Comparison of ENCODE assay signal across 14 cellular contexts in genomic region chr14:54778618-54779017, GRCh38.
A peak's percentile ranks its signal among the peaks of the same experiment; 100 is the strongest.
DNase-seq lines count a peak whose midpoint lies in the region; ATAC-seq and TF ChIP-seq lines count a peak whose summit lies in the region.
"Had no signal": no experiment of that assay in that cellular context is flagged by ENCODE, and none has a peak within 500 bp of the region (broad histone marks: within the 10 kb centered on the region; RNA-seq: fewer than 3 reads in every experiment).

No MANE protein-coding gene starts in this region.

- H3K14ac ChIP-seq in H9 (ENCODE audit: insufficient read depth, low read length) = no peak overlapping the region

- intact Hi-C loops in Right ventricle myocardium superior (cut with DNase I) (no loop called here), right lobe of liver (cut with DNase I) (loop anchor here (5.0 to 10.0 kb wide), 2 partner anchors 211 to 214 kb away; partner anchors contain the start of gene SAMD4A (in 2 of the 2))

- no peak overlapping the region for H3K9ac ChIP-seq in H9 (ENCODE audit: extremely low read depth, insufficient read length, low read length)

- H3K23me2 ChIP-seq in H9 (ENCODE audit: insufficient read length, low read depth, low read length, poor library complexity, severe bottlenecking) = no peaks in the 10 kb centered on the region

- no peak overlapping the region for H2BK5ac ChIP-seq in H9 (ENCODE audit: insufficient read length, low read length)

- H2BK12ac ChIP-seq in H9 (ENCODE audit: insufficient read length, low read depth, low read length) = no peak overlapping the region

- no peak overlapping the region for H2BK15ac ChIP-seq in H9 (ENCODE audit: low read depth, low read length)

- no peaks in the 10 kb centered on the region for H3K27me3 ChIP-seq in H9 (ENCODE audit: insufficient read depth, low read length)
- H3K27me3 ChIP-seq in right lobe of liver = no peaks in the 10 kb centered on the region

- no peak overlapping the region for H2BK20ac ChIP-seq in H9 (ENCODE audit: low read depth, low read length, poor library complexity, severe bottlenecking)

- H3K18ac ChIP-seq in H9 (ENCODE audit: insufficient read length, low read depth, low read length) = no peak overlapping the region

- H3K27me3 Mint-ChIP-seq in H9 (ENCODE audit: low read depth) = no peaks in the 10 kb centered on the region; the same call in 1 of the 2 replicates

- 0 out of 7 replicates have a peak, but pooled peaks cover 0 to 2% (median 0%) of the 10 kb centered on the region in 3 experiments for H3K36me3 Mint-ChIP-seq in H9 (ENCODE audit: insufficient read depth in 1 of 3, low read depth in 3 of 3)
- H3K36me3 Mint-ChIP-seq: CD8-positive, alpha-beta T cell had no signal

- no peak for TF ChIP-seq CTCF in H9 (conservative IDR thresholded peaks at IDR 0.05)
- TF ChIP-seq CTCF in right lobe of liver (IDR thresholded peaks at IDR 0.05) = no peak

- H3K79me2 ChIP-seq in H9 (ENCODE audit: insufficient read depth, low read length) = no peaks in the 10 kb centered on the region

- H3K4me2 ChIP-seq in H9 (ENCODE audit: insufficient read depth, insufficient read length, low read length) = no peak overlapping the region

- H3K4me1 Mint-ChIP-seq in H9 = peaks cover 5% of the 10 kb centered on the region in 2 experiments

- no peaks in the 10 kb centered on the region for H4K20me1 ChIP-seq in H9 (ENCODE audit: control insufficient read depth, insufficient read depth, insufficient read length)

- no CpG with 5 or more reads among the region's 3 CpGs for WGBS in H9 (ENCODE audit: extremely low coverage, insufficient read length, low lambda C conversion rate)
- WGBS in right lobe of liver (ENCODE audit: insufficient coverage, low coverage, low lambda C conversion rate, missing lambda C conversion rate) = 27% methylated on average over 2 of the region's 3 CpGs

- H2AFZ ChIP-seq in H9 (ENCODE audit: low read length) = no peak overlapping the region

- peak; percentile 76 for DNase-seq in Ammon's horn (ENCODE audit: low spot score)
- DNase-seq in H9 = no peak
- peak; percentile 72 for DNase-seq in Right ventricle myocardium superior
- DNase-seq in right lobe of liver = peak; percentile 66 to 86 (median 80)
- no peak for DNase-seq in epidermal melanocyte (ENCODE audit: insufficient read length, low spot score)
- DNase-seq: AML-193; CD8-positive, alpha-beta T cell; HFFc6; IMR-90; NCI-H1436; NCI-H2081; NCI-H524 had no signal

- H3K9me3 Mint-ChIP-seq in H9 = no peaks in the 10 kb centered on the region
- H3K9me3 Mint-ChIP-seq: CD8-positive, alpha-beta T cell; HFFc6 had no signal

- peak; percentile 50 for ATAC-seq in Right ventricle myocardium superior (ENCODE audit: poor library complexity)
- peak; percentile 62 to 83 (median 72) for ATAC-seq in right lobe of liver
- no peak for ATAC-seq in GM19463 (IDR thresholded peaks at IDR 0.05; ENCODE audit: unreplicated experiment)
- no peak for ATAC-seq in HG02973 (IDR thresholded peaks at IDR 0.05; ENCODE audit: unreplicated experiment)
- ATAC-seq: CD8-positive, alpha-beta T cell had no signal

- no peak overlapping the region for H3K23ac ChIP-seq in H9 (ENCODE audit: insufficient read length, low read depth, low read length)

- no peak overlapping the region for H4K91ac ChIP-seq in H9 (ENCODE audit: insufficient read length, low read depth, low read length)

- peaks cover 0 to 13% (median 0%) of the 10 kb centered on the region in 4 donors for H3K36me3 ChIP-seq in right lobe of liver

- no peak overlapping the region for H3K4ac ChIP-seq in H9 (ENCODE audit: low read depth, low read length)

- H3T11ph ChIP-seq in H9 (ENCODE audit: low read length) = no peak overlapping the region

- H3K56ac ChIP-seq in H9 (ENCODE audit: insufficient read length, low read depth, low read length) = no peak overlapping the region

- H3K4me3 Mint-ChIP-seq in H9 = no peak overlapping the region
- H3K4me3 Mint-ChIP-seq: CD8-positive, alpha-beta T cell; HFFc6 had no signal

- TF ChIP-seq POLR2A in right lobe of liver (IDR thresholded peaks at IDR 0.05) = no peak

- no peak overlapping the region for H3K27ac ChIP-seq in H9 (ENCODE audit: insufficient read length, low read depth, low read length)
- peak overlapping the region; percentile 34 to 80 (median 79) for H3K27ac ChIP-seq in right lobe of liver

- H4K5ac ChIP-seq in H9 (ENCODE audit: insufficient read length, low read depth, low read length) = no peak overlapping the region

- H2AK5ac ChIP-seq in H9 (ENCODE audit: insufficient read length, low read length) = no peak overlapping the region

- no peak overlapping the region for H4K8ac ChIP-seq in H9 (replicated peaks; ENCODE audit: insufficient read length, low read depth, low read length)

- H3K4me3 ChIP-seq in right lobe of liver = no peak overlapping the region

- peaks cover 3% of the 10 kb centered on the region; the same call in 1 of the 2 replicates for H3K4me1 ChIP-seq in H9 (ENCODE audit: insufficient read depth, low read length)
- H3K4me1 ChIP-seq in right lobe of liver = peaks cover 0 to 54% (median 23%) of the 10 kb centered on the region in 4 donors

- H2BK120ac ChIP-seq in H9 (ENCODE audit: low read depth, low read length, poor library complexity, severe bottlenecking) = no peak overlapping the region

- peak overlapping the region in 2 of 3 experiments; percentile 16 to 23; a peak in 3 of 7 replicates for H3K27ac Mint-ChIP-seq in H9
- H3K27ac Mint-ChIP-seq: CD8-positive, alpha-beta T cell had no signal

- no peaks in the 10 kb centered on the region for H3K79me1 ChIP-seq in H9 (ENCODE audit: insufficient read depth, low read depth, low read length, poor library complexity, severe bottlenecking)

- H3K9me3 ChIP-seq in H9 (ENCODE audit: control insufficient read depth, low read depth, low read length) = no peaks in the 10 kb centered on the region
- H3K9me3 ChIP-seq in right lobe of liver = no peaks in the 10 kb centered on the region

Comparison
In these comparisons a context has a peak if more than half of its experiments do, and no peak if none do; other contexts are left out.
1. DNase-seq: peak in Ammon's horn (single experiment), Right ventricle myocardium superior (single experiment) and right lobe of liver (3 of 3); none in H9 (single experiment) and epidermal melanocyte (single experiment).
2. ATAC-seq: peak in Right ventricle myocardium superior (single experiment) and right lobe of liver (4 of 4); none in GM19463 (single experiment) and HG02973 (single experiment).